10 cellular contexts compared by ENCODE assay signal in genomic region chr15:66269326-66270090, GRCh38. TPM values are rescaled to one million over a fixed set of nuclear protein-coding genes. Genes with fewer than 3 reads are reported as not detected.
DNase-seq lines count a peak whose midpoint lies in the region; ATAC-seq and TF ChIP-seq lines count a peak whose summit lies in the region.
"Had no signal": no experiment of that assay in that cellular context is flagged by ENCODE, and none has a peak within 500 bp of the region (broad histone marks: within the 10 kb centered on the region; RNA-seq: fewer than 3 reads in every experiment).

No MANE protein-coding gene starts in this region.

- H3K27me3 Mint-ChIP-seq in GM23338 (ENCODE audit: insufficient read depth, low read depth, poor library complexity): peaks cover 4% of the 10 kb centered on the region
- H3K27me3 Mint-ChIP-seq in activated CD8-positive, alpha-beta memory T cell treated with anti-CD3 and anti-CD28 coated beads, Interleukin-2, amount 10 ng/mL, durations not matched to agents 7 days and 5 days: peaks cover 28% of the 10 kb centered on the region

- in situ Hi-C loops in mammary epithelial cell (cut with MboI; ENCODE audit: low sequenced_read_pairs in 2 of 2): no loop called here

- H3K27ac Mint-ChIP-seq in GM23338: no peak overlapping the region
- H3K27ac Mint-ChIP-seq in activated CD8-positive, alpha-beta memory T cell treated with anti-CD3 and anti-CD28 coated beads, Interleukin-2, amount 10 ng/mL, durations not matched to agents 7 days and 5 days: no peak overlapping the region
- H3K27ac Mint-ChIP-seq: activated T-helper 17 cell treated with anti-CD3 and anti-CD28 coated beads, Interleukin-2, amount 50 U/mL, for 72 hours had no signal

- dilution Hi-C loops in mammary epithelial cell (cut with HindIII; ENCODE audit: low sequenced_read_pairs): no loop called here

- H3K27ac ChIP-seq in GM23338 (ENCODE audit: low read depth): no peak overlapping the region
- no peak overlapping the region for H3K27ac ChIP-seq in mammary epithelial cell (ENCODE audit: insufficient read depth, low read depth, low read length)
- H3K27ac ChIP-seq in ascending aorta: no peak overlapping the region
- H3K27ac ChIP-seq: Peyer's patch had no signal

- BruUV-seq in mammary epithelial cell (replicated peaks; lab: Mats Ljungman, UMichigan): no TSS peak

- H3K4me1 Mint-ChIP-seq in GM23338: peaks cover 6% of the 10 kb centered on the region
- H3K4me1 Mint-ChIP-seq in activated CD8-positive, alpha-beta memory T cell treated with anti-CD3 and anti-CD28 coated beads, Interleukin-2, amount 10 ng/mL, durations not matched to agents 7 days and 5 days: no peaks in the 10 kb centered on the region
- H3K4me1 Mint-ChIP-seq: activated T-helper 17 cell treated with anti-CD3 and anti-CD28 coated beads, Interleukin-2, amount 50 U/mL, for 72 hours had no signal

- H2AFZ ChIP-seq in GM23338 (peak overlapping the region; percentile 28; the same call in 1 of the 2 replicates), mammary epithelial cell (ENCODE audit: low read depth, low read length) (no peak overlapping the region), neuron (ENCODE audit: low read depth, low read length) (peak overlapping the region; percentile 2)

- no peaks in the 10 kb centered on the region for H3K36me3 Mint-ChIP-seq in GM23338 (ENCODE audit: low read depth)
- H3K36me3 Mint-ChIP-seq in activated CD8-positive, alpha-beta memory T cell treated with anti-CD3 and anti-CD28 coated beads, Interleukin-2, amount 10 ng/mL, durations not matched to agents 7 days and 5 days: no peaks in the 10 kb centered on the region

- intact Hi-C loops in mammary epithelial cell (cut with micrococcal nuclease) (no loop called here), ascending aorta (cut with DNase I) (no loop called here)

- TF ChIP-seq CTCF in GM23338 (conservative IDR thresholded peaks at IDR 0.05; ENCODE audit: low read depth in 2 of 2): no peak
- TF ChIP-seq CTCF in mammary epithelial cell (conservative IDR thresholded peaks at IDR 0.05 in 1 of 2, IDR thresholded peaks at IDR 0.05 in 1 of 2; ENCODE audit: extremely low read depth in 1 of 2, insufficient read depth in 1 of 2, low read depth in 1 of 2, low read length in 2 of 2): no peak
- TF ChIP-seq CTCF in ascending aorta (IDR thresholded peaks at IDR 0.05): no peak

- H3K9me3 ChIP-seq in mammary epithelial cell (replicated peaks; ENCODE audit: insufficient read depth, low read length) (no peaks in the 10 kb centered on the region), neuron (ENCODE audit: low read length) (no peaks in the 10 kb centered on the region), ascending aorta (no peaks in the 10 kb centered on the region)
- H3K9me3 ChIP-seq: Peyer's patch had no signal

- no peaks in the 10 kb centered on the region for H3K36me3 ChIP-seq in GM23338 (ENCODE audit: insufficient read depth)
- no peaks in the 10 kb centered on the region for H3K36me3 ChIP-seq in mammary epithelial cell (ENCODE audit: insufficient read depth, low read length)
- H3K36me3 ChIP-seq in neuron (ENCODE audit: insufficient read depth, low read length): no peaks in the 10 kb centered on the region
- no peaks in the 10 kb centered on the region for H3K36me3 ChIP-seq in ascending aorta
- H3K36me3 ChIP-seq: Peyer's patch had no signal

- H3K79me2 ChIP-seq in GM23338 (replicated peaks; ENCODE audit: insufficient read depth) (no peaks in the 10 kb centered on the region), mammary epithelial cell (ENCODE audit: insufficient read depth, low read length) (no peaks in the 10 kb centered on the region)

- ATAC-seq in GM23338: peak; percentile 61; the same call in 2 of the 3 replicates
- ATAC-seq in activated CD8-positive, alpha-beta memory T cell treated with anti-CD3 and anti-CD28 coated beads, Interleukin-2, amount 10 ng/mL, durations not matched to agents 7 days and 5 days: no peak
- ATAC-seq: activated T-helper 17 cell treated with anti-CD3 and anti-CD28 coated beads, Interleukin-2, amount 50 U/mL, for 72 hours had no signal

- no peaks in the 10 kb centered on the region for H3K9me3 Mint-ChIP-seq in GM23338
- H3K9me3 Mint-ChIP-seq in activated CD8-positive, alpha-beta memory T cell treated with anti-CD3 and anti-CD28 coated beads, Interleukin-2, amount 10 ng/mL, durations not matched to agents 7 days and 5 days (ENCODE audit: low read depth): no peaks in the 10 kb centered on the region
- H3K9me3 Mint-ChIP-seq: activated T-helper 17 cell treated with anti-CD3 and anti-CD28 coated beads, Interleukin-2, amount 50 U/mL, for 72 hours had no signal

- H3K4me1 ChIP-seq in GM23338 (ENCODE audit: insufficient read depth): 0 out of 2 replicates have a peak, but pooled peaks cover 8% of the 10 kb centered on the region
- H3K4me1 ChIP-seq in mammary epithelial cell (ENCODE audit: insufficient read depth, low read length): no peaks in the 10 kb centered on the region
- peaks cover 25% of the 10 kb centered on the region for H3K4me1 ChIP-seq in neuron (ENCODE audit: insufficient read depth, low read length)
- H3K4me1 ChIP-seq in ascending aorta: no peaks in the 10 kb centered on the region
- H3K4me1 ChIP-seq: Peyer's patch had no signal

- WGBS in mammary epithelial cell (ENCODE audit: low coverage, missing lambda C conversion rate): 69% methylated on average over 13 of the region's 13 CpGs

- H3K27me3 ChIP-seq in GM23338 (ENCODE audit: insufficient read depth) (no peaks in the 10 kb centered on the region), mammary epithelial cell (ENCODE audit: insufficient read depth, low read length) (no peaks in the 10 kb centered on the region), neuron (ENCODE audit: insufficient read depth, low read length) (no peaks in the 10 kb centered on the region), ascending aorta (no peaks in the 10 kb centered on the region)
- H3K27me3 ChIP-seq: Peyer's patch had no signal

- H4K20me1 ChIP-seq in GM23338 (replicated peaks; ENCODE audit: insufficient read depth) (no peaks in the 10 kb centered on the region), mammary epithelial cell (ENCODE audit: insufficient read depth, low read length) (no peaks in the 10 kb centered on the region)

- DNase-seq in GM23338 (ENCODE audit: low spot score) (peak; percentile 45), NCI-H2227 (lab: John Stamatoyannopoulos, UW; ENCODE audit: unreplicated experiment) (peak; percentile 67), mammary epithelial cell (peak; percentile 66), ecto neural progenitor cell (ENCODE audit: low spot score) (no peak), ascending aorta (ENCODE audit: low spot score in 2 of 2) (no peak)
- no peak for DNase-seq in activated CD8-positive, alpha-beta memory T cell treated with anti-CD3 and anti-CD28 coated beads, Interleukin-2, amount 10 ng/mL, durations not matched to agents 7 days and 5 days
- DNase-seq in activated naive CD4-positive, alpha-beta T cell treated with anti-CD3 and anti-CD28 coated beads, Interleukin-2, amount 50 U/mL, for 16 hours: no peak
- DNase-seq: Peyer's patch had no signal

- no peaks in the 10 kb centered on the region for H3F3A ChIP-seq in GM23338 (replicated peaks; ENCODE audit: low read depth)

- H3K9ac ChIP-seq in mammary epithelial cell (ENCODE audit: insufficient read depth, low read length): no peak overlapping the region

- CTCF ChIA-PET in mammary epithelial cell (lab: Charles Lee; ENCODE audit: low non-redundant PET): no interaction called here
- CTCF ChIA-PET in activated CD8-positive, alpha-beta memory T cell treated with anti-CD3 and anti-CD28 coated beads, Interleukin-2, amount 10 ng/mL, durations not matched to agents 7 days and 5 days (lab: Charles Lee): interaction anchor here (1.1 kb wide), 1 partner anchor 26 kb away, joined by 4 read pairs; no protein-coding TSS in a partner anchor

- H3K4me3 Mint-ChIP-seq in GM23338: no peak overlapping the region
- no peak overlapping the region for H3K4me3 Mint-ChIP-seq in activated CD8-positive, alpha-beta memory T cell treated with anti-CD3 and anti-CD28 coated beads, Interleukin-2, amount 10 ng/mL, durations not matched to agents 7 days and 5 days
- H3K4me3 Mint-ChIP-seq: activated T-helper 17 cell treated with anti-CD3 and anti-CD28 coated beads, Interleukin-2, amount 50 U/mL, for 72 hours had no signal

- H3K4me2 ChIP-seq in GM23338 (no peak overlapping the region), mammary epithelial cell (ENCODE audit: insufficient read depth, low read depth, low read length) (no peak overlapping the region)

- no peak overlapping the region for H3K4me3 ChIP-seq in GM23338
- no peak overlapping the region for H3K4me3 ChIP-seq in mammary epithelial cell (replicated peaks in 1 of 3; ENCODE audit: insufficient read depth in 1 of 3, low read depth in 2 of 3, low read length in 3 of 3)
- H3K4me3 ChIP-seq in neuron (ENCODE audit: low read length): no peak overlapping the region
- no peak overlapping the region for H3K4me3 ChIP-seq in ascending aorta
- H3K4me3 ChIP-seq: Peyer's patch had no signal

- H3K9me2 ChIP-seq in GM23338 (ENCODE audit: insufficient read depth): no peaks in the 10 kb centered on the region

TF ChIP-seq in GM23338, 12 proteins besides CTCF, POLR2A, EP300 and RAD21 (continues in another document):
- no peak for TF ChIP-seq ZNF331 (CRISPR knock-in tag; IDR thresholded peaks at IDR 0.05; ENCODE audit: low read depth)

RNA-seq across cellular contexts. Expression of gene MEGF11, which starts 16.0 kb away (rescaled TPM):
- total RNA-seq in GM23338 (2014; rRNA removed; shearing (Covaris generic)): 1.3 and 2.4 TPM in 2 replicates
- polyA plus RNA-seq in GM23338 (2016; fragmentation: Nextera tagmentation; extraction: Ambion mirVana): 1.1 and 1.9 TPM in 2 replicates
- not detected for total RNA-seq in mammary epithelial cell
- polyA plus RNA-seq in mammary epithelial cell: 0.15 TPM
- not detected for polyA minus RNA-seq in mammary epithelial cell
- total RNA-seq in activated CD8-positive, alpha-beta memory T cell treated with anti-CD3 and anti-CD28 coated beads, Interleukin-2, amount 10 ng/mL, durations not matched to agents 7 days and 5 days: not detected
- not detected for total RNA-seq in ascending aorta
- total RNA-seq: activated T-helper 17 cell treated with anti-CD3 and anti-CD28 coated beads, Interleukin-2, amount 50 U/mL, for 72 hours; Peyer's patch had no signal

RNA-seq across cellular contexts. Expression of gene DIS3L, which starts 23.9 kb away (rescaled TPM):
- total RNA-seq in GM23338 (2014; rRNA removed; shearing (Covaris generic)): 21.8 and 35.7 TPM in 2 replicates
- polyA plus RNA-seq in GM23338 (2016; fragmentation: Nextera tagmentation; extraction: Ambion mirVana) (7.1 and 8.9 TPM in 2 replicates), mammary epithelial cell (6.9 TPM)
- total RNA-seq in mammary epithelial cell (10 to 100 TPM; 17.7 to 22.1 TPM), ascending aorta (10.3 TPM)
- polyA minus RNA-seq in mammary epithelial cell: 33.5 TPM
- 10 to 100 TPM; 20.7 to 22.9 TPM for total RNA-seq in activated CD8-positive, alpha-beta memory T cell treated with anti-CD3 and anti-CD28 coated beads, Interleukin-2, amount 10 ng/mL, durations not matched to agents 7 days and 5 days

Comparison
In these comparisons a context has a peak if more than half of its experiments do, and no peak if none do; other contexts are left out.
1. DNase-seq: peak in GM23338 (single experiment), NCI-H2227 (single experiment) and mammary epithelial cell (single experiment); none in ecto neural progenitor cell (single experiment), activated CD8-positive, alpha-beta memory T cell treated with anti-CD3 and anti-CD28 coated beads, Interleukin-2, amount 10 ng/mL, durations not matched to agents 7 days and 5 days (single experiment), activated naive CD4-positive, alpha-beta T cell treated with anti-CD3 and anti-CD28 coated beads, Interleukin-2, amount 50 U/mL, for 16 hours (single experiment) and ascending aorta (0 of 2).